Comparison of ENCODE assay signal across 9 cellular contexts in genomic region chr2:190637331-190637734, GRCh38. TPM values are rescaled to one million over a fixed set of nuclear protein-coding genes. Genes with fewer than 3 reads are reported as not detected.
DNase-seq lines count a peak whose midpoint lies in the region; ATAC-seq lines count a peak whose summit lies in the region.
"Had no signal": no experiment of that assay in that cellular context is flagged by ENCODE, and none has a peak within 500 bp of the region (broad histone marks: within the 10 kb centered on the region; RNA-seq: fewer than 3 reads in every experiment).

No MANE protein-coding gene starts in this region.

- no peaks in the 10 kb centered on the region for H3K27me3 ChIP-seq in right cardiac atrium (ENCODE audit: control insufficient read depth, insufficient read depth)

- WGBS in right cardiac atrium: 34% methylated on average over 1 of the region's 1 CpG

- peak overlapping the region; percentile 62 for H3K27ac ChIP-seq in angular gyrus (ENCODE audit: low read depth, low read length)
- H3K27ac ChIP-seq in right cardiac atrium (ENCODE audit: low read length): peak overlapping the region; percentile 83

- no peaks in the 10 kb centered on the region for H3K9me3 Mint-ChIP-seq in stimulated activated memory B cell treated with anti-CD40 and anti-IgM and Interleukin-4, amounts not matched to agents 10 μg/mL and 1 μg/mL and 100 μg/mL, for 72 hours
- H3K9me3 Mint-ChIP-seq: naive B cell had no signal

- no peaks in the 10 kb centered on the region for H3K9me3 ChIP-seq in right cardiac atrium (ENCODE audit: control insufficient read depth, low read length)

- DNase-seq in HCEC 1CT (peak; percentile 61), right cardiac atrium (no peak), HPDE6-E6E7 (ENCODE audit: extremely low spot score) (no peak), GF-D8 (lab: John Stamatoyannopoulos, UW) (no peak)
- DNase-seq: naive B cell had no signal

- no peak overlapping the region for H3K4me3 ChIP-seq in right cardiac atrium (ENCODE audit: low read length)

- H3K27me3 Mint-ChIP-seq in stimulated activated memory B cell treated with anti-CD40 and anti-IgM and Interleukin-4, amounts not matched to agents 10 μg/mL and 1 μg/mL and 100 μg/mL, for 72 hours: no peaks in the 10 kb centered on the region
- H3K27me3 Mint-ChIP-seq: naive B cell had no signal

- H3K27ac Mint-ChIP-seq in stimulated activated memory B cell treated with anti-CD40 and anti-IgM and Interleukin-4, amounts not matched to agents 10 μg/mL and 1 μg/mL and 100 μg/mL, for 72 hours: peak overlapping the region; percentile 18

- peaks cover 13% of the 10 kb centered on the region for H3K4me1 Mint-ChIP-seq in stimulated activated memory B cell treated with anti-CD40 and anti-IgM and Interleukin-4, amounts not matched to agents 10 μg/mL and 1 μg/mL and 100 μg/mL, for 72 hours

- no peak overlapping the region for H3K4me3 Mint-ChIP-seq in stimulated activated memory B cell treated with anti-CD40 and anti-IgM and Interleukin-4, amounts not matched to agents 10 μg/mL and 1 μg/mL and 100 μg/mL, for 72 hours
- H3K4me3 Mint-ChIP-seq: naive B cell had no signal

- intact Hi-C loops in right cardiac atrium (cut with DNase I): loop anchor here in 1 of 4 donors (5.0 kb wide), 1 partner anchor 105 kb away; the partner anchor contains the start of gene NEMP2

- peak; percentile 52 to 59 for ATAC-seq in right cardiac atrium
- ATAC-seq in stimulated activated memory B cell treated with anti-CD40 and anti-IgM and Interleukin-4, amounts not matched to agents 10 μg/mL and 1 μg/mL and 100 μg/mL, for 72 hours: peak; percentile 32
- ATAC-seq in HG03025 (IDR thresholded peaks at IDR 0.05; ENCODE audit: low FRiP score, unreplicated experiment): no peak
- ATAC-seq in HG02870 (IDR thresholded peaks at IDR 0.05; ENCODE audit: unreplicated experiment): no peak

- H3K4me1 ChIP-seq in right cardiac atrium (ENCODE audit: control insufficient read depth, insufficient read depth, low read length): peaks cover 9% of the 10 kb centered on the region

- no peaks in the 10 kb centered on the region for H3K36me3 Mint-ChIP-seq in stimulated activated memory B cell treated with anti-CD40 and anti-IgM and Interleukin-4, amounts not matched to agents 10 μg/mL and 1 μg/mL and 100 μg/mL, for 72 hours
- H3K36me3 Mint-ChIP-seq: naive B cell had no signal

RNA-seq across cellular contexts. Expression of gene NAB1, which starts 11.6 kb away (rescaled TPM):
- total RNA-seq in right cardiac atrium: 10 to 100 TPM; 58.8 to 65.5 (median 60.7) TPM
- 17.6 TPM for polyA plus RNA-seq in right cardiac atrium

Comparison
In these comparisons a context has a peak if more than half of its experiments do, and no peak if none do; other contexts are left out.
1. ATAC-seq: peak in right cardiac atrium (2 of 2) and stimulated activated memory B cell treated with anti-CD40 and anti-IgM and Interleukin-4, amounts not matched to agents 10 μg/mL and 1 μg/mL and 100 μg/mL, for 72 hours (single experiment); none in HG03025 (single experiment) and HG02870 (single experiment).